Comparison of ENCODE assay signal across 7 cellular contexts in the genomic region with DNA sequence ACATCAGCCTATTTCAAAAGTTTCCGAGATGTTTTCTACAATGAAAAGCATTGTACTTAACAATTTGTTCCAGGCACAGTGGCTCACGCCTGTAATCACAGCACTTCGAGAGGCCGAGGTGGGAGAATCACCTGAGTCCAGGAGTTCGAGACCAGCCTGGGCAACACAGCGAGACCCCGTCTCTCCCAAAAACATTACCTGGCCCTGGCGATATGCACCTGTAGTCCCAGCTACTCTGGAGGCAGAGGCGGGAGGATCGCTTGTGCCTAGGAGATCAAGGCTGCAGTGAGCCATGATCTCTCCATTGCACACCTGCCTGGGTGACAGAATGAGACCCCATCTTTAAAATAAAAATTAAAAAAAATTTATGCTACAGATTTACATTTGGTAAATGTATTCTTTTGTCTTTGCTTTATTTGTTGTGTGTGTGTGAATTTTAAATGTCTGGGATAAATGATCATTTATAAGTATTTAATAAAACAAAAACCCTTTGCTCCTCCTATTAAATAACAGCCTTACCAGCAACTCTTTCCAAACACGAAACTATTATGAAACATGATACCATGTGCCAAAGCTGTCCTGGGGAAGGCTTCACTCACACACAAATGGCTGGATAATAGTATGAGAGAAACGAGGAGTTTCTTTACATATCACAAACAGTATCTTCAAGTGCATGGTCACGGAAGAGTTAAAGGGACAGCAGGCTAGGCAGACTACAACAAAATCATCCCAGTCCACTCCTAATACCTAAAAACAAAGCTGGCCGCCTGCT. TPM values are rescaled to one million over a fixed set of nuclear protein-coding genes. Genes with fewer than 3 reads are reported as not detected.
DNase-seq lines count a peak whose midpoint lies in the region; ATAC-seq and TF ChIP-seq lines count a peak whose summit lies in the region.

No MANE protein-coding gene starts in this region.

- peak overlapping the region; percentile 79 for H3K27ac ChIP-seq in HEK293 (ENCODE audit: extremely low read depth, low read depth, low read length)
- H3K27ac ChIP-seq in cardiac muscle cell, result peak overlapping the region; percentile 58
- H3K27ac ChIP-seq in gastrocnemius medialis, result peak overlapping the region; percentile 96 to 97 (median 97)

- H3K4me1 ChIP-seq in HEK293 (ENCODE audit: control insufficient read depth, insufficient read depth, low read length) (peaks cover 3% of the 10 kb centered on the region; the same call in 1 of the 2 replicates), cardiac muscle cell (ENCODE audit: low read depth) (no peaks in the 10 kb centered on the region), gastrocnemius medialis (peaks cover 10 to 31% of the 10 kb centered on the region in 2 donors)

- H3K36me3 ChIP-seq in HEK293 (ENCODE audit: control insufficient read depth in 2 of 2, insufficient read depth in 1 of 2, low read length in 2 of 2), result no peaks in the 10 kb centered on the region
- H3K36me3 ChIP-seq in cardiac muscle cell, result no peaks in the 10 kb centered on the region
- H3K36me3 ChIP-seq in gastrocnemius medialis, result no peaks in the 10 kb centered on the region

- TF ChIP-seq CTCF in HEK293 (tag by site-specific recombination; IDR thresholded peaks at IDR 0.05) (no peak), WTC11 (IDR thresholded peaks at IDR 0.05) (no peak), cardiac muscle cell (IDR thresholded peaks at IDR 0.05; ENCODE audit: low read depth, low read length) (no peak), gastrocnemius medialis (IDR thresholded peaks at IDR 0.05 in 4 of 5, conservative IDR thresholded peaks at IDR 0.05 in 1 of 5) (no peak)

- peak overlapping the region; percentile 92 for H3K4me3 ChIP-seq in HEK293 (ENCODE audit: low read depth, low read length)
- peak overlapping the region; percentile 64 for H3K4me3 ChIP-seq in cardiac muscle cell
- H3K4me3 ChIP-seq in gastrocnemius medialis, result peak overlapping the region; percentile 92 to 98 (median 95)

- CTCF ChIA-PET in HEK293 (lab: Yijun Ruan, JAX), result interaction anchor here (0.6 to 3.6 kb wide), 4 partner anchors 13 to 248 kb away, joined by 3 to 35 read pairs (median 3); no protein-coding TSS in a partner anchor
- CTCF ChIA-PET in WTC11 (lab: Charles Lee), result interaction anchor here (0.5 to 4.2 kb wide), 7 partner anchors 14 to 586 kb away, joined by 3 to 91 read pairs (median 4); partner anchors contain the start of genes CPSF2, NDUFB1 and SLC24A4

- H3K4me1 Mint-ChIP-seq in WTC11, result peaks cover 41% of the 10 kb centered on the region

- intact Hi-C loops in gastrocnemius medialis (cut with DNase I; ENCODE audit: low total_unique reads), result no loop called here

- H3K4me3 Mint-ChIP-seq in WTC11, result peak overlapping the region; percentile 100

- no peaks in the 10 kb centered on the region for H3K27me3 Mint-ChIP-seq in WTC11 (ENCODE audit: low read depth)

- in situ Hi-C loops in gastrocnemius medialis (cut with MboI; ENCODE audit: low sequenced_read_pairs in 4 of 4), result loop anchor here in 1 of 4 donors (5.0 to 25.0 kb wide), 3 partner anchors 68 to 682 kb away; partner anchors contain the start of genes GOLGA5 and PPP4R3A

- POLR2A ChIA-PET in HEK293 (lab: Yijun Ruan, JAX), result interaction anchor here (1.6 to 2.3 kb wide), 4 partner anchors 12 to 643 kb away, joined by 6 to 51 read pairs (median 18); partner anchors contain the start of genes CPSF2, LGMN, NDUFB1 and TRIP11
- POLR2A ChIA-PET in WTC11 (lab: Charles Lee), result interaction anchor here (1.9 to 4.0 kb wide), 2 partner anchors 17 to 65 kb away, joined by 12 to 30 read pairs; partner anchors contain the start of genes CPSF2, NDUFB1 and TRIP11

- DNase-seq in WTC11 (ENCODE audit: low spot score) (no peak), cardiac muscle cell (ENCODE audit: low read depth in 1 of 2, low spot score in 1 of 2) (peak in 1 of 2 donors; percentile 54), gastrocnemius medialis (no peak), OCI-M1 (lab: John Stamatoyannopoulos, UW) (no peak)

- ATAC-seq in WTC11, result no peak
- ATAC-seq in gastrocnemius medialis, result peak; percentile 12 to 43
- no peak for ATAC-seq in GM21515 (IDR thresholded peaks at IDR 0.05; ENCODE audit: unreplicated experiment)
- ATAC-seq in HG02588 (IDR thresholded peaks at IDR 0.05; ENCODE audit: unreplicated experiment), result no peak

- H3K36me3 Mint-ChIP-seq in WTC11, result no peaks in the 10 kb centered on the region

- TF ChIP-seq POLR2A in gastrocnemius medialis (IDR thresholded peaks at IDR 0.05), result no peak

- H3K27me3 ChIP-seq in cardiac muscle cell, result no peaks in the 10 kb centered on the region
- no peaks in the 10 kb centered on the region for H3K27me3 ChIP-seq in gastrocnemius medialis

- H3K9me3 ChIP-seq in HEK293 (ENCODE audit: control insufficient read depth, insufficient read depth, low read depth, low read length) (no peaks in the 10 kb centered on the region), cardiac muscle cell (ENCODE audit: low read depth) (no peaks in the 10 kb centered on the region), gastrocnemius medialis (no peaks in the 10 kb centered on the region)

- H3K27ac Mint-ChIP-seq in WTC11, result peak overlapping the region; percentile 98

- no peaks in the 10 kb centered on the region for H3K9me3 Mint-ChIP-seq in WTC11

TF ChIP-seq in HEK293, 187 proteins besides CTCF, POLR2A, EP300 and RAD21 (continues in another document):
- TF ChIP-seq ZNF2 (tag by site-specific recombination; IDR thresholded peaks at IDR 0.05) (0 out of 2 replicates have a peak, but pooled peaks have one; percentile 23), ZNF585B (tag by site-specific recombination; IDR thresholded peaks at IDR 0.05) (peak; percentile 37; the same call in 1 of the 2 replicates), ZNF341 (tag by site-specific recombination; IDR thresholded peaks at IDR 0.05; ENCODE audit: low read depth) (no peak), ZNF266 (tag by site-specific recombination; IDR thresholded peaks at IDR 0.05; ENCODE audit: low read depth) (no peak), ZIC2 (tag by site-specific recombination; IDR thresholded peaks at IDR 0.05) (no peak), ZNF548 (tag by site-specific recombination; IDR thresholded peaks at IDR 0.05) (no peak), ZNF785 (tag by site-specific recombination; IDR thresholded peaks at IDR 0.05) (no peak)

TF ChIP-seq in WTC11, 78 proteins besides CTCF, POLR2A, EP300 and RAD21:
- peak; percentile 76; the same call in 1 of the 2 replicates for TF ChIP-seq ZNF121 (CRISPR knock-in tag; IDR thresholded peaks at IDR 0.05)
- TF ChIP-seq, protein P1, sequence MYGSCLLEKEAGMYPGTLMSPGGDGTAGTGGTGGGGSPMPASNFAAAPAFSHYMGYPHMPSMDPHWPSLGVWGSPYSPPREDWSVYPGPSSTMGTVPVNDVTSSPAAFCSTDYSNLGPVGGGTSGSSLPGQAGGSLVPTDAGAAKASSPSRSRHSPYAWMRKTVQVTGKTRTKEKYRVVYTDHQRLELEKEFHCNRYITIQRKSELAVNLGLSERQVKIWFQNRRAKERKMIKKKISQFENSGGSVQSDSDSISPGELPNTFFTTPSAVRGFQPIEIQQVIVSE (CRISPR knock-in tag; IDR thresholded peaks at IDR 0.05; ENCODE audit: borderline replicate concordance), result no peak

RNA-seq across cellular contexts. Expression of gene ATXN3, which starts 1.1 kb away (rescaled TPM):
- total RNA-seq in WTC11 (2021), result 33.1 to 37.1 TPM (median 33.1 TPM) in 3 replicates
- total RNA-seq in cardiac muscle cell, result 23.7 and 41.1 TPM in 2 replicates
- polyA plus RNA-seq in cardiac muscle cell, result 26.3 and 27.9 TPM in 2 replicates
- total RNA-seq in gastrocnemius medialis, result 10 to 100 TPM in 1 of 4 donors, 1 to 10 TPM in 3; 6.4 to 18.9 (median 8.5) TPM

RNA-seq across cellular contexts. Expression of gene NDUFB1, which starts 16.2 kb away (rescaled TPM):
- total RNA-seq in WTC11 (2021) (114 to 121 TPM (median 116 TPM) in 3 replicates), cardiac muscle cell (154 and 223 TPM in 2 replicates), gastrocnemius medialis (1,000 to 10,000 TPM in 1 of 4 donors, 100 to 1,000 TPM in 3; 409 to 1,081 (median 454) TPM)
- polyA plus RNA-seq in cardiac muscle cell, result 458 and 613 TPM in 2 replicates

RNA-seq across cellular contexts. Expression of gene CPSF2, which starts 16.5 kb away (rescaled TPM):
- total RNA-seq in WTC11 (2021) (102 to 109 TPM (median 109 TPM) in 3 replicates), cardiac muscle cell (55.2 and 63.6 TPM in 2 replicates), gastrocnemius medialis (100 to 1,000 TPM in 1 of 4 donors, 10 to 100 TPM in 3; 52.2 to 146 (median 58.6) TPM)
- 27.6 and 35.2 TPM in 2 replicates for polyA plus RNA-seq in cardiac muscle cell

Comparison
In these comparisons a context has a peak if more than half of its experiments do, and no peak if none do; other contexts are left out.
1. ATAC-seq: peak in gastrocnemius medialis (2 of 2); none in WTC11 (single experiment), GM21515 (single experiment) and HG02588 (single experiment).
2. Of the 8 proteins assayed by ChIP-seq in both HEK293 and WTC11: peak only in HEK293: none; only in WTC11: ZNF121; in both: none; in neither: 7.
3. Peak in every context shown above with its lines, with median percentiles within 50 percentile points of each other: H3K27ac ChIP-seq and H3K4me3 ChIP-seq.